11 cellular contexts compared by ENCODE assay signal in genomic region chr3:184560531-184560930, GRCh38. TPM values are rescaled to one million over a fixed set of nuclear protein-coding genes. Genes with fewer than 3 reads are reported as not detected.
DNase-seq lines count a peak whose midpoint lies in the region; ATAC-seq and TF ChIP-seq lines count a peak whose summit lies in the region.
"Had no signal": no experiment of that assay in that cellular context is flagged by ENCODE, and none has a peak within 500 bp of the region (broad histone marks: within the 10 kb centered on the region; RNA-seq: fewer than 3 reads in every experiment).

No MANE protein-coding gene starts in this region.

- 57 to 70% methylated on average over 2 to 3 of the region's 3 CpGs for WGBS in transverse colon (ENCODE audit: low coverage in 1 of 2), 2 donors

- peaks cover 3% of the 10 kb centered on the region for H3K36me3 Mint-ChIP-seq in activated naive CD4-positive, alpha-beta T cell treated with anti-CD3 and anti-CD28 coated beads, Interleukin-2, amount 10 ng/mL, durations not matched to agents 7 days and 5 days

- peaks cover 80% of the 10 kb centered on the region for H3K27me3 Mint-ChIP-seq in activated naive CD4-positive, alpha-beta T cell treated with anti-CD3 and anti-CD28 coated beads, Interleukin-2, amount 10 ng/mL, durations not matched to agents 7 days and 5 days

- intact Hi-C loops in transverse colon (cut with DNase I; ENCODE audit: low total_unique reads), result no loop called here

- H3K9me3 ChIP-seq in adipocyte (ENCODE audit: control insufficient read depth, low read length) (no peaks in the 10 kb centered on the region), muscle layer of colon (ENCODE audit: low read length) (no peaks in the 10 kb centered on the region), transverse colon (no peaks in the 10 kb centered on the region)
- H3K9me3 ChIP-seq: heart right ventricle had no signal

- no peaks in the 10 kb centered on the region for H3K36me3 ChIP-seq in adipocyte (ENCODE audit: control insufficient read depth, insufficient read depth, low read length, severe bottlenecking)
- no peaks in the 10 kb centered on the region for H3K36me3 ChIP-seq in muscle layer of colon (ENCODE audit: insufficient read depth, low read length)
- no peaks in the 10 kb centered on the region for H3K36me3 ChIP-seq in transverse colon
- H3K36me3 ChIP-seq: heart right ventricle had no signal

- H3K4me1 Mint-ChIP-seq in activated naive CD4-positive, alpha-beta T cell treated with anti-CD3 and anti-CD28 coated beads, Interleukin-2, amount 10 ng/mL, durations not matched to agents 7 days and 5 days, result peaks cover 42% of the 10 kb centered on the region

- H3K4me3 ChIP-seq in adipocyte (ENCODE audit: low read length) (peak overlapping the region; percentile 61), muscle layer of colon (ENCODE audit: low read depth in 1 of 2, low read length in 2 of 2) (peak overlapping the region in 1 of 2 donors; percentile 63), transverse colon (peak overlapping the region in 1 of 4 donors; percentile 69)

- H3K27ac Mint-ChIP-seq in activated naive CD4-positive, alpha-beta T cell treated with anti-CD3 and anti-CD28 coated beads, Interleukin-2, amount 10 ng/mL, durations not matched to agents 7 days and 5 days, result peak overlapping the region; percentile 30

- no peak for TF ChIP-seq EP300 in transverse colon (IDR thresholded peaks at IDR 0.05; ENCODE audit: low read depth)

- H3K4me1 ChIP-seq in adipocyte (ENCODE audit: control insufficient read depth, insufficient read depth, low read length), result peaks cover 23% of the 10 kb centered on the region
- peaks cover 17% of the 10 kb centered on the region for H3K4me1 ChIP-seq in muscle layer of colon (ENCODE audit: insufficient read depth, low read length)
- peaks cover 11 to 66% (median 41%) of the 10 kb centered on the region in 4 donors for H3K4me1 ChIP-seq in transverse colon

- TF ChIP-seq POLR2A in transverse colon (IDR thresholded peaks at IDR 0.05), result no peak

- no peaks in the 10 kb centered on the region for H3K9me3 Mint-ChIP-seq in activated naive CD4-positive, alpha-beta T cell treated with anti-CD3 and anti-CD28 coated beads, Interleukin-2, amount 10 ng/mL, durations not matched to agents 7 days and 5 days

- no peak for ATAC-seq in GM19395 (IDR thresholded peaks at IDR 0.05; ENCODE audit: unreplicated experiment)

- peak overlapping the region; percentile 30 for H3K4me3 Mint-ChIP-seq in activated naive CD4-positive, alpha-beta T cell treated with anti-CD3 and anti-CD28 coated beads, Interleukin-2, amount 10 ng/mL, durations not matched to agents 7 days and 5 days

- no peak overlapping the region for H3K27ac ChIP-seq in muscle layer of colon (ENCODE audit: low read depth, low read length)
- H3K27ac ChIP-seq in transverse colon, result peak overlapping the region; percentile 15 to 62 (median 52)

- peaks cover 43% of the 10 kb centered on the region for H3K27me3 ChIP-seq in adipocyte (replicated peaks; ENCODE audit: control insufficient read depth, insufficient read depth, low read length)
- no peaks in the 10 kb centered on the region for H3K27me3 ChIP-seq in muscle layer of colon (ENCODE audit: control insufficient read depth in 1 of 2, insufficient read depth in 2 of 2, low read length in 2 of 2)
- no peaks in the 10 kb centered on the region for H3K27me3 ChIP-seq in transverse colon

- no peak for DNase-seq in activated naive CD4-positive, alpha-beta T cell treated with anti-CD3 and anti-CD28 coated beads, Interleukin-2, amount 10 ng/mL, durations not matched to agents 7 days and 5 days
- no peak for DNase-seq in activated naive CD4-positive, alpha-beta T cell treated with Interleukin-2 at 50 U/mL for 16 hours
- DNase-seq in adipocyte (ENCODE audit: low read depth), result no peak
- DNase-seq in transverse colon, result no peak
- DNase-seq in globus pallidus (ENCODE audit: low spot score), result no peak
- no peak for DNase-seq in NCI-H1048 (lab: John Stamatoyannopoulos, UW)
- DNase-seq: heart right ventricle, NCI-H2171 had no signal

- H3K9ac ChIP-seq in adipocyte (ENCODE audit: low read length) (peak overlapping the region; percentile 54), muscle layer of colon (ENCODE audit: low read length) (peak overlapping the region; percentile 58)

- CTCF ChIA-PET in activated naive CD4-positive, alpha-beta T cell treated with anti-CD3 and anti-CD28 coated beads, Interleukin-2, amount 10 ng/mL, durations not matched to agents 7 days and 5 days (lab: Charles Lee), result interaction anchor here (0.8 to 1.8 kb wide), 18 partner anchors 11 to 718 kb away, joined by 3 to 18 read pairs (median 4); no protein-coding TSS in a partner anchor

- in situ Hi-C loops in transverse colon (cut with MboI; ENCODE audit: low pct_ligation_motif_present in 1 of 4, low pct_unique_long_range_greater_than_20kb in 1 of 4, low sequenced_read_pairs in 3 of 4), result no loop called here

- no peak for TF ChIP-seq CTCF in transverse colon (IDR thresholded peaks at IDR 0.05)

RNA-seq across cellular contexts. Expression of gene EPHB3, which starts 1.1 kb away (rescaled TPM):
- 10 to 100 TPM in 1 of 4 donors, 1 to 10 TPM in 3; 4.1 to 17.7 (median 6.7) TPM for total RNA-seq in transverse colon
- total RNA-seq: activated CD8-positive, alpha-beta memory T cell treated with anti-CD3 and anti-CD28 coated beads for 36 hours had no signal
